Comparison of ENCODE assay signal across 22 cellular contexts in genomic region chr9:126527109-126527825, GRCh38.
DNase-seq lines count a peak whose midpoint lies in the region; ATAC-seq, FAIRE-seq and TF ChIP-seq lines count a peak whose summit lies in the region.
"Had no signal": no experiment of that assay in that cellular context is flagged by ENCODE, and none has a peak within 500 bp of the region (broad histone marks: within the 10 kb centered on the region; RNA-seq: fewer than 3 reads in every experiment).

No MANE protein-coding gene starts in this region.

- no peaks in the 10 kb centered on the region for H3K9me3 ChIP-seq in HepG2 (ENCODE audit: low read length)

- no peaks in the 10 kb centered on the region for H3K36me3 Mint-ChIP-seq in chondrocyte (ENCODE audit: low read depth)
- H3K36me3 Mint-ChIP-seq in osteocyte (ENCODE audit: unreplicated experiment), result no peaks in the 10 kb centered on the region

- H3K27ac ChIP-seq in HepG2 (ENCODE audit: extremely low read length, insufficient read depth, low read length), result peak overlapping the region; percentile 91

- POLR2A ChIA-PET in HepG2 (lab: Yijun Ruan, JAX), result interaction anchor here (1.5 kb wide), 1 partner anchor 10 kb away, joined by 5 read pairs; no protein-coding TSS in a partner anchor

- no peaks in the 10 kb centered on the region for H4K20me1 ChIP-seq in HepG2 (ENCODE audit: insufficient read depth, low read length)

- TF ChIP-seq POLR2A in HepG2 (IDR thresholded peaks at IDR 0.05; ENCODE audit: insufficient read depth in 1 of 2, low read depth in 2 of 2, low read length in 2 of 2), result peak; percentile 45 to 58; a peak in 2 of 4 replicates

- H3K4me1 Mint-ChIP-seq in chondrocyte (ENCODE audit: low read depth) (peaks cover 40% of the 10 kb centered on the region), osteocyte (ENCODE audit: unreplicated experiment) (peaks cover 45% of the 10 kb centered on the region)

- DNase-seq in chondrocyte (ENCODE audit: low spot score), result peak; percentile 36
- peak; percentile 98 for DNase-seq in HepG2 (ENCODE audit: low spot score)
- DNase-seq in osteocyte (ENCODE audit: extremely low spot score, unreplicated experiment), result no peak
- DNase-seq in DMS153 treated with DMSO at 0.1 percent for 48 hours (lab: John Stamatoyannopoulos, UW; ENCODE audit: unreplicated experiment), result no peak
- DNase-seq in activated CD4-positive, alpha-beta T cell treated with anti-CD3 and anti-CD28 coated beads, Interleukin-2, amount 50 U/mL, for 1 hour, result no peak
- DNase-seq in GDM1 (lab: John Stamatoyannopoulos, UW), result no peak
- DNase-seq in NCI-H526 treated with DMSO at 0.1 percent for 48 hours (lab: John Stamatoyannopoulos, UW), result no peak
- DNase-seq: ACHN; C1 segment of cervical spinal cord; DMS79; Kasumi-1; NCI-H1092 treated with DMSO at 0.1 percent for 48 hours; NCI-H146; NCI-H2029 treated with DMSO at 0.1 percent for 48 hours; NCI-H2171 treated with DMSO at 0.1 percent for 48 hours; NCI-H446; NK-92 treated with Interleukin-12 subunit alpha and Interleukin-12 subunit beta, amount 100 ng/mL, for 24 hours had no signal

- no peak overlapping the region for H2AFZ ChIP-seq in HepG2 (ENCODE audit: low read length)

- intact Hi-C loops in HepG2 (cut with micrococcal nuclease; ENCODE audit: unreplicated experiment), result loop anchor here (1.0 kb wide), 2 partner anchors 10 to 26 kb away; no protein-coding TSS in a partner anchor

- in situ Hi-C loops in HepG2 (cut with HindIII; ENCODE audit: extremely low pct_ligation_motif_present, low pct_unique_long_range_greater_than_20kb), result no loop called here

- peak in 1 of 2 experiments; percentile 95; a peak in 3 of 4 replicates for TF ChIP-seq EP300 in HepG2 (IDR thresholded peaks at IDR 0.05; ENCODE audit: low read depth in 2 of 2, low read length in 2 of 2)
- peak; percentile 94 for TF ChIP-seq EP300 in HepG2 (CRISPR knock-in tag; IDR thresholded peaks at IDR 0.05; ENCODE audit: borderline replicate concordance)

- no peaks in the 10 kb centered on the region for H3K9me3 Mint-ChIP-seq in chondrocyte (ENCODE audit: low read depth)
- no peaks in the 10 kb centered on the region for H3K9me3 Mint-ChIP-seq in osteocyte (ENCODE audit: unreplicated experiment)
- H3K9me3 Mint-ChIP-seq: H9 had no signal

- TSS peak; percentile 97 for BruUV-seq in HepG2 (replicated peaks; lab: Mats Ljungman, UMichigan)

- H3K36me3 ChIP-seq in HepG2 (replicated peaks in 1 of 2; ENCODE audit: control insufficient read depth in 1 of 2, insufficient read depth in 2 of 2, low read length in 2 of 2), result no peaks in the 10 kb centered on the region

- FAIRE-seq in HepG2 (lab: Jason Lieb, UNC), result peak; percentile 99
- FAIRE-seq: D721Med, HTR-8/SVneo, RCC 7860 had no signal

- WGBS in HepG2 (ENCODE audit: low lambda C conversion rate), result 2% methylated on average over 13 of the region's 20 CpGs

- no peaks in the 10 kb centered on the region for H3K27me3 ChIP-seq in HepG2 (ENCODE audit: control insufficient read depth in 1 of 2, insufficient read depth in 2 of 2, low read length in 2 of 2)

- no peaks in the 10 kb centered on the region for H3K79me2 ChIP-seq in HepG2 (ENCODE audit: insufficient read depth, low read length)

- H3K27me3 Mint-ChIP-seq in chondrocyte (ENCODE audit: low read depth), result peaks cover 6% of the 10 kb centered on the region
- H3K27me3 Mint-ChIP-seq in osteocyte (ENCODE audit: unreplicated experiment), result peaks cover 6% of the 10 kb centered on the region

- peak overlapping the region; percentile 85 for H3K4me2 ChIP-seq in HepG2 (ENCODE audit: low read depth, low read length)

- H3K4me3 ChIP-seq in HepG2 (replicated peaks in 1 of 3; ENCODE audit: insufficient read depth in 1 of 3, low read depth in 2 of 3, low read length in 3 of 3), result peak overlapping the region; percentile 0 to 65 (median 34); a peak in 5 of 6 replicates

- H3K4me3 Mint-ChIP-seq in chondrocyte (ENCODE audit: unreplicated experiment), result no peak overlapping the region
- no peak overlapping the region for H3K4me3 Mint-ChIP-seq in osteocyte (ENCODE audit: unreplicated experiment)
- H3K4me3 Mint-ChIP-seq: H9 had no signal

- H3K4me1 ChIP-seq in HepG2 (ENCODE audit: insufficient read depth, low read length), result peaks cover 100% of the 10 kb centered on the region

- TF ChIP-seq RAD21 in HepG2 (CRISPR knock-in tag; IDR thresholded peaks at IDR 0.05), result 0 out of 2 replicates have a peak, but pooled peaks have one; percentile 8

- H3K9ac ChIP-seq in HepG2 (ENCODE audit: insufficient read depth, low read depth, low read length), result peak overlapping the region; percentile 71

- TF ChIP-seq CTCF in chondrocyte (IDR thresholded peaks at IDR 0.05) (no peak), HepG2 (CRISPR knock-in tag; IDR thresholded peaks at IDR 0.05) (no peak; the same call in 1 of the 2 replicates), osteocyte (IDR thresholded peaks at IDR 0.05) (no peak)

- peak; percentile 83 for ATAC-seq in HepG2
- ATAC-seq: Right ventricle myocardium inferior had no signal

- peak overlapping the region; percentile 34 for H3K27ac Mint-ChIP-seq in chondrocyte (ENCODE audit: unreplicated experiment)
- peak overlapping the region; percentile 69 for H3K27ac Mint-ChIP-seq in osteocyte (ENCODE audit: unreplicated experiment)

- CTCF ChIA-PET in HepG2 (lab: Yijun Ruan, JAX; ENCODE audit: low intra/inter-chr PET ratio, low total read pairs), result no interaction called here

TF ChIP-seq in HepG2, 621 proteins besides CTCF, POLR2A, EP300 and RAD21 (continues in another document):
- no peak for TF ChIP-seq ZNF670 (CRISPR knock-in tag; IDR thresholded peaks at IDR 0.05; ENCODE audit: borderline replicate concordance)
- TF ChIP-seq, protein P1, sequence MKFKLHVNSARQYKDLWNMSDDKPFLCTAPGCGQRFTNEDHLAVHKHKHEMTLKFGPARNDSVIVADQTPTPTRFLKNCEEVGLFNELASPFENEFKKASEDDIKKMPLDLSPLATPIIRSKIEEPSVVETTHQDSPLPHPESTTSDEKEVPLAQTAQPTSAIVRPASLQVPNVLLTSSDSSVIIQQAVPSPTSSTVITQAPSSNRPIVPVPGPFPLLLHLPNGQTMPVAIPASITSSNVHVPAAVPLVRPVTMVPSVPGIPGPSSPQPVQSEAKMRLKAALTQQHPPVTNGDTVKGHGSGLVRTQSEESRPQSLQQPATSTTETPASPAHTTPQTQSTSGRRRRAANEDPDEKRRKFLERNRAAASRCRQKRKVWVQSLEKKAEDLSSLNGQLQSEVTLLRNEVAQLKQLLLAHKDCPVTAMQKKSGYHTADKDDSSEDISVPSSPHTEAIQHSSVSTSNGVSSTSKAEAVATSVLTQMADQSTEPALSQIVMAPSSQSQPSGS (CRISPR knock-in tag; IDR thresholded peaks at IDR 0.05), result peak; percentile 68
- TF ChIP-seq ZNF350 (CRISPR knock-in tag; IDR thresholded peaks at IDR 0.05; ENCODE audit: borderline replicate concordance, low read depth), result no peak
- TF ChIP-seq ZNF83 (CRISPR knock-in tag; IDR thresholded peaks at IDR 0.05; ENCODE audit: borderline replicate concordance), result no peak
- TF ChIP-seq NFKBIZ (CRISPR knock-in tag; IDR thresholded peaks at IDR 0.05), result peak; percentile 74; the same call in 1 of the 2 replicates
- TF ChIP-seq MBNL3 (CRISPR knock-in tag; conservative IDR thresholded peaks at IDR 0.05), result no peak
- no peak for TF ChIP-seq PCBP1 (IDR thresholded peaks at IDR 0.05; ENCODE audit: borderline replicate concordance, low read depth, low read length)
- no peak for TF ChIP-seq ZNF34 (CRISPR knock-in tag; IDR thresholded peaks at IDR 0.05; ENCODE audit: borderline replicate concordance)
- no peak for TF ChIP-seq CREBL2 (CRISPR knock-in tag; IDR thresholded peaks at IDR 0.05; ENCODE audit: borderline replicate concordance)
- no peak for TF ChIP-seq ZNF367 (CRISPR knock-in tag; IDR thresholded peaks at IDR 0.05; ENCODE audit: borderline replicate concordance)
- no peak for TF ChIP-seq RFX5 (IDR thresholded peaks at IDR 0.05; ENCODE audit: low read depth, low read length)
- no peak for TF ChIP-seq ZSCAN25 (CRISPR knock-in tag; IDR thresholded peaks at IDR 0.05)
- TF ChIP-seq, protein P2, sequence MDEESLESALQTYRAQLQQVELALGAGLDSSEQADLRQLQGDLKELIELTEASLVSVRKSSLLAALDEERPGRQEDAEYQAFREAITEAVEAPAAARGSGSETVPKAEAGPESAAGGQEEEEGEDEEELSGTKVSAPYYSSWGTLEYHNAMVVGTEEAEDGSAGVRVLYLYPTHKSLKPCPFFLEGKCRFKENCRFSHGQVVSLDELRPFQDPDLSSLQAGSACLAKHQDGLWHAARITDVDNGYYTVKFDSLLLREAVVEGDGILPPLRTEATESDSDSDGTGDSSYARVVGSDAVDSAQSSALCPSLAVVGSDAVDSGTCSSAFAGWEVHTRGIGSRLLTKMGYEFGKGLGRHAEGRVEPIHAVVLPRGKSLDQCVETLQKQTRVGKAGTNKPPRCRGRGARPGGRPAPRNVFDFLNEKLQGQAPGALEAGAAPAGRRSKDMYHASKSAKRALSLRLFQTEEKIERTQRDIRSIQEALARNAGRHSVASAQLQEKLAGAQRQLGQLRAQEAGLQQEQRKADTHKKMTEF (CRISPR knock-in tag; IDR thresholded peaks at IDR 0.05), result peak; percentile 53; the same call in 1 of the 2 replicates
- peak; percentile 86 for TF ChIP-seq REPIN1 (CRISPR knock-in tag; IDR thresholded peaks at IDR 0.05; ENCODE audit: borderline replicate concordance, low read depth)
- TF ChIP-seq SIX4 (CRISPR knock-in tag; IDR thresholded peaks at IDR 0.05), result peak; percentile 60; the same call in 1 of the 2 replicates
- TF ChIP-seq ZNF557 (CRISPR knock-in tag; IDR thresholded peaks at IDR 0.05), result peak; percentile 70; the same call in 1 of the 2 replicates
- TF ChIP-seq KAT7 (CRISPR knock-in tag; IDR thresholded peaks at IDR 0.05; ENCODE audit: borderline replicate concordance), result no peak

Comparison
In these comparisons a context has a peak if more than half of its experiments do, and no peak if none do; other contexts are left out.
1. DNase-seq: peak in chondrocyte (single experiment) and HepG2 (single experiment); none in osteocyte (single experiment), DMS153 treated with DMSO at 0.1 percent for 48 hours (single experiment), activated CD4-positive, alpha-beta T cell treated with anti-CD3 and anti-CD28 coated beads, Interleukin-2, amount 50 U/mL, for 1 hour (single experiment), GDM1 (single experiment) and NCI-H526 treated with DMSO at 0.1 percent for 48 hours (single experiment).